16 cellular contexts compared by ENCODE assay signal in the genomic region with DNA sequence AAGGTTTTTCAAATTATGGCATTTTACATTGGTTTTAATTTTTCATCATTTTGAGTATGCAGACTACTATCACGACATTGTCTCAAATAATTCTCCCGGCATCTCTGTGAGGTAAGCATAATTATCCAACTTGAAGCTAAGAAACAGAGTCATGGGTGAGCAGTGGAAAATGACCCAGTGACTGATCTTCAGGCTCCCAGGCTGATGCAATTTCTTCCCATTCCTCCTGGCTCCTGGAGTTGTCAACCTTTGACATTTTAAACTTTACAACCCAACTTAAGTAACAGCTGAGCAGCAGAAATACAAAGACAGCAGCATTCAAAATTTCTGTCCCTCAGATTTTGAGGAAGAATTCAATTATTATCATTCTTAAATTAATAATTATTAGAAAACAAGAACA. TPM values are rescaled to one million over a fixed set of nuclear protein-coding genes. Genes with fewer than 3 reads are reported as not detected.
DNase-seq lines count a peak whose midpoint lies in the region; ATAC-seq and TF ChIP-seq lines count a peak whose summit lies in the region.
"Had no signal": no experiment of that assay in that cellular context is flagged by ENCODE, and none has a peak within 500 bp of the region (broad histone marks: within the 10 kb centered on the region; RNA-seq: fewer than 3 reads in every experiment).

No MANE protein-coding gene starts in this region.

- in situ Hi-C loops in gastrocnemius medialis (cut with MboI; ENCODE audit: low sequenced_read_pairs in 4 of 4): no loop called here

- H3K36me3 ChIP-seq in gastroesophageal sphincter: no peaks in the 10 kb centered on the region
- H3K36me3 ChIP-seq in lower lobe of right lung: no peaks in the 10 kb centered on the region
- H3K36me3 ChIP-seq in gastrocnemius medialis: no peaks in the 10 kb centered on the region
- no peaks in the 10 kb centered on the region for H3K36me3 ChIP-seq in uterus

- H3K4me1 ChIP-seq in gastroesophageal sphincter (peaks cover 13 to 28% (median 16%) of the 10 kb centered on the region in 3 donors), lower lobe of right lung (peaks cover 12% of the 10 kb centered on the region), gastrocnemius medialis (peaks cover 0 to 14% of the 10 kb centered on the region in 2 donors), uterus (no peaks in the 10 kb centered on the region)

- no peak for TF ChIP-seq EP300 in gastroesophageal sphincter (IDR thresholded peaks at IDR 0.05)

- 83 to 87% methylated on average over 2 of the region's 2 CpGs for WGBS in gastroesophageal sphincter (ENCODE audit: low coverage in 1 of 2), 2 donors

- H3K9me3 ChIP-seq in gastroesophageal sphincter (no peaks in the 10 kb centered on the region), lower lobe of right lung (no peaks in the 10 kb centered on the region), gastrocnemius medialis (no peaks in the 10 kb centered on the region), uterus (no peaks in the 10 kb centered on the region)

- H3K4me3 ChIP-seq in gastroesophageal sphincter (no peak overlapping the region), lower lobe of right lung (no peak overlapping the region), gastrocnemius medialis (no peak overlapping the region), uterus (no peak overlapping the region)

- peak overlapping the region; percentile 66 to 85 (median 78) for H3K27ac ChIP-seq in gastroesophageal sphincter
- peak overlapping the region; percentile 52 for H3K27ac ChIP-seq in lower lobe of right lung
- peak overlapping the region; percentile 45 to 63 (median 52) for H3K27ac ChIP-seq in gastrocnemius medialis
- H3K27ac ChIP-seq in uterus: peak overlapping the region; percentile 73 to 76
- H3K27ac ChIP-seq: RWPE1 had no signal

- ATAC-seq in gastroesophageal sphincter (peak; percentile 35), lower lobe of right lung (no peak), gastrocnemius medialis (no peak), GM21619 (IDR thresholded peaks at IDR 0.05; ENCODE audit: unreplicated experiment) (no peak), HG02759 (IDR thresholded peaks at IDR 0.05; ENCODE audit: unreplicated experiment) (no peak)

- no peaks in the 10 kb centered on the region for H3K27me3 ChIP-seq in gastroesophageal sphincter
- no peaks in the 10 kb centered on the region for H3K27me3 ChIP-seq in lower lobe of right lung (ENCODE audit: low read depth)
- H3K27me3 ChIP-seq in gastrocnemius medialis: no peaks in the 10 kb centered on the region
- no peaks in the 10 kb centered on the region for H3K27me3 ChIP-seq in uterus

- no peak for TF ChIP-seq CTCF in gastroesophageal sphincter (IDR thresholded peaks at IDR 0.05)
- TF ChIP-seq CTCF in lower lobe of right lung (IDR thresholded peaks at IDR 0.05): no peak
- no peak for TF ChIP-seq CTCF in gastrocnemius medialis (IDR thresholded peaks at IDR 0.05 in 4 of 5, conservative IDR thresholded peaks at IDR 0.05 in 1 of 5)
- TF ChIP-seq CTCF in uterus (IDR thresholded peaks at IDR 0.05): no peak

- intact Hi-C loops in lower lobe of right lung (cut with DNase I) (no loop called here), gastrocnemius medialis (cut with DNase I; ENCODE audit: low total_unique reads) (loop anchor here (5.0 kb wide), 1 partner anchor 86 kb away; no protein-coding TSS in a partner anchor), uterus (cut with DNase I; ENCODE audit: low total_unique reads) (no loop called here)

- DNase-seq in lower lobe of right lung (no peak), gastrocnemius medialis (no peak), uterus (no peak), islet precursor cell (no peak)
- DNase-seq: CD8-positive, alpha-beta memory T cell; KBM-7; NCI-H1092; NCI-H1694; NCI-H2107; NCI-H226; NCI-H526 treated with DMSO at 0.1 percent for 48 hours had no signal

- TF ChIP-seq POLR2A in gastroesophageal sphincter (IDR thresholded peaks at IDR 0.05) (no peak), gastrocnemius medialis (IDR thresholded peaks at IDR 0.05) (no peak), uterus (IDR thresholded peaks at IDR 0.05) (no peak)

RNA-seq across cellular contexts. Expression of a gene that starts 13.6 kb away (rescaled TPM):
- 100 to 1,000 TPM; 240 to 305 (median 265) TPM for total RNA-seq in gastroesophageal sphincter
- total RNA-seq in lower lobe of right lung: 91.2 TPM
- 10 to 100 TPM in 1 of 4 donors, 1 to 10 TPM in 3; 4.4 to 19.1 (median 7.4) TPM for total RNA-seq in gastrocnemius medialis
- total RNA-seq in uterus: 100 to 1,000 TPM; 107 to 329 (median 271) TPM
- total RNA-seq: CD8-positive, alpha-beta memory T cell; OCI-LY7 had no signal
